8 cellular contexts compared by ENCODE assay signal in genomic region chr21:45590726-45591618, GRCh38. TPM values are rescaled to one million over a fixed set of nuclear protein-coding genes. Genes with fewer than 3 reads are reported as not detected.
DNase-seq lines count a peak whose midpoint lies in the region; ATAC-seq and TF ChIP-seq lines count a peak whose summit lies in the region.

No MANE protein-coding gene starts in this region.

- H3K36me3 ChIP-seq in ectodermal cell (ENCODE audit: control insufficient read depth, insufficient read depth, low read length) (no peaks in the 10 kb centered on the region), prostate gland (no peaks in the 10 kb centered on the region), gastrocnemius medialis (no peaks in the 10 kb centered on the region)

- H3K4me3 Mint-ChIP-seq in T-helper 2 cell treated with Interferon-gamma antibody and Interleukin-4, amounts not matched to agents 5 μg/mL and 100 μg/mL, for 36 hours, result no peak overlapping the region

- H3K4me1 ChIP-seq in ectodermal cell (ENCODE audit: control insufficient read depth, insufficient read depth, low read length) (no peaks in the 10 kb centered on the region), prostate gland (replicated peaks) (peaks cover 4% of the 10 kb centered on the region), gastrocnemius medialis (peaks cover 0 to 3% of the 10 kb centered on the region in 2 donors)

- H3K36me3 Mint-ChIP-seq in T-helper 2 cell treated with Interferon-gamma antibody and Interleukin-4, amounts not matched to agents 5 μg/mL and 100 μg/mL, for 36 hours (ENCODE audit: low read depth), result peaks cover 2% of the 10 kb centered on the region

- H3K4me3 ChIP-seq in ectodermal cell (ENCODE audit: insufficient read depth, low read depth, low read length) (peak overlapping the region; percentile 28), prostate gland (peak overlapping the region; percentile 27 to 38), gastrocnemius medialis (peak overlapping the region in 1 of 4 donors; percentile 38)

- DNase-seq in DMS53 (lab: John Stamatoyannopoulos, UW), result peak; percentile 62
- DNase-seq in DMS53 treated with DMSO at 0.1 percent for 48 hours (lab: John Stamatoyannopoulos, UW; ENCODE audit: unreplicated experiment), result no peak
- peak; percentile 52 for DNase-seq in T-helper 2 cell treated with Interferon-gamma antibody and Interleukin-4, amounts not matched to agents 5 μg/mL and 100 μg/mL, for 36 hours (ENCODE audit: low spot score)
- no peak for DNase-seq in prostate gland (ENCODE audit: low spot score)
- no peak for DNase-seq in ecto neural progenitor cell (ENCODE audit: low spot score)
- no peak for DNase-seq in gastrocnemius medialis

- intact Hi-C loops in prostate gland (cut with DNase I), result no loop called here
- intact Hi-C loops in gastrocnemius medialis (cut with DNase I; ENCODE audit: low total_unique reads), result no loop called here

- peaks cover 6% of the 10 kb centered on the region for H3K4me1 Mint-ChIP-seq in T-helper 2 cell treated with Interferon-gamma antibody and Interleukin-4, amounts not matched to agents 5 μg/mL and 100 μg/mL, for 36 hours (ENCODE audit: low read depth)

- H3K27ac ChIP-seq in ectodermal cell (ENCODE audit: insufficient read depth, low read depth, low read length, poor library complexity, severe bottlenecking), result no peak overlapping the region
- no peak overlapping the region for H3K27ac ChIP-seq in prostate gland
- H3K27ac ChIP-seq in gastrocnemius medialis, result no peak overlapping the region

- no peak for TF ChIP-seq POLR2A in prostate gland (IDR thresholded peaks at IDR 0.05)
- no peak for TF ChIP-seq POLR2A in gastrocnemius medialis (IDR thresholded peaks at IDR 0.05)

- ATAC-seq in GM18868 (IDR thresholded peaks at IDR 0.05; ENCODE audit: unreplicated experiment) (no peak), gastrocnemius medialis (no peak)

- H3K27me3 ChIP-seq in ectodermal cell (ENCODE audit: control insufficient read depth, insufficient read depth, low read length, poor library complexity, severe bottlenecking) (peaks cover 36% of the 10 kb centered on the region), prostate gland (replicated peaks; ENCODE audit: insufficient read depth) (no peaks in the 10 kb centered on the region), gastrocnemius medialis (peaks cover 35 to 53% (median 53%) of the 10 kb centered on the region in 3 donors)

- H3K9me3 Mint-ChIP-seq in T-helper 2 cell treated with Interferon-gamma antibody and Interleukin-4, amounts not matched to agents 5 μg/mL and 100 μg/mL, for 36 hours, result peaks cover 29% of the 10 kb centered on the region

- TF ChIP-seq CTCF in prostate gland (IDR thresholded peaks at IDR 0.05) (no peak), gastrocnemius medialis (IDR thresholded peaks at IDR 0.05 in 4 of 5, conservative IDR thresholded peaks at IDR 0.05 in 1 of 5) (no peak)

- in situ Hi-C loops in gastrocnemius medialis (cut with MboI; ENCODE audit: low sequenced_read_pairs in 4 of 4), result loop anchor here in 1 of 4 donors (25.0 kb wide), 1 partner anchor 96 kb away; no protein-coding TSS in a partner anchor

- 32 to 37% methylated on average over 52 to 53 of the region's 53 CpGs for WGBS in ectodermal cell, 2 experiments
- 5% methylated on average over 50 of the region's 53 CpGs for whole genome bisulfite sequencing in prostate gland

- H3K27me3 Mint-ChIP-seq in T-helper 2 cell treated with Interferon-gamma antibody and Interleukin-4, amounts not matched to agents 5 μg/mL and 100 μg/mL, for 36 hours (ENCODE audit: low read depth), result peaks cover 15% of the 10 kb centered on the region

- no peak overlapping the region for H3K27ac Mint-ChIP-seq in T-helper 2 cell treated with Interferon-gamma antibody and Interleukin-4, amounts not matched to agents 5 μg/mL and 100 μg/mL, for 36 hours

- H3K9me3 ChIP-seq in ectodermal cell (ENCODE audit: control insufficient read depth, low read length) (peaks cover 3% of the 10 kb centered on the region), prostate gland (no peaks in the 10 kb centered on the region), gastrocnemius medialis (peaks cover 2 to 13% (median 3%) of the 10 kb centered on the region in 3 donors)

RNA-seq across cellular contexts. Expression of gene SLC19A1, which starts 48.7 kb away (rescaled TPM):
- polyA plus RNA-seq in ectodermal cell (2013, experiment 1 of 4), result 29.8 TPM
- 30.6 TPM for polyA plus RNA-seq in ectodermal cell (2013, experiment 2 of 4)
- polyA plus RNA-seq in ectodermal cell (2013, experiment 3 of 4), result 18.4 TPM
- polyA plus RNA-seq in ectodermal cell (2013, experiment 4 of 4), result 21.7 TPM
- total RNA-seq in prostate gland (10 to 100 TPM; 12.2 to 15.5 TPM), gastrocnemius medialis (1 to 10 TPM; 1.8 to 9.6 (median 2.1) TPM)

RNA-seq across cellular contexts. Expression of gene PCBP3, which starts 52.6 kb away (rescaled TPM):
- 5.0 TPM for polyA plus RNA-seq in ectodermal cell (2013, experiment 1 of 4)
- 7.4 TPM for polyA plus RNA-seq in ectodermal cell (2013, experiment 2 of 4)
- 6.4 TPM for polyA plus RNA-seq in ectodermal cell (2013, experiment 3 of 4)
- 6.4 TPM for polyA plus RNA-seq in ectodermal cell (2013, experiment 4 of 4)
- total RNA-seq in prostate gland (10 to 100 TPM in 1 of 2 donors, under 1 TPM in 1; 0.77 to 17.2 TPM), gastrocnemius medialis (under 1 TPM in 2 of 4 donors, not detected in 2; 0.13 to 0.26 TPM)

Comparison
In these comparisons a context has a peak if more than half of its experiments do, and no peak if none do; other contexts are left out.
1. DNase-seq: peak in DMS53 (single experiment) and T-helper 2 cell treated with Interferon-gamma antibody and Interleukin-4, amounts not matched to agents 5 μg/mL and 100 μg/mL, for 36 hours (single experiment); none in DMS53 treated with DMSO at 0.1 percent for 48 hours (single experiment), prostate gland (single experiment), ecto neural progenitor cell (single experiment) and gastrocnemius medialis (0 of 2).